8 cellular contexts compared by ENCODE assay signal in the genomic region with DNA sequence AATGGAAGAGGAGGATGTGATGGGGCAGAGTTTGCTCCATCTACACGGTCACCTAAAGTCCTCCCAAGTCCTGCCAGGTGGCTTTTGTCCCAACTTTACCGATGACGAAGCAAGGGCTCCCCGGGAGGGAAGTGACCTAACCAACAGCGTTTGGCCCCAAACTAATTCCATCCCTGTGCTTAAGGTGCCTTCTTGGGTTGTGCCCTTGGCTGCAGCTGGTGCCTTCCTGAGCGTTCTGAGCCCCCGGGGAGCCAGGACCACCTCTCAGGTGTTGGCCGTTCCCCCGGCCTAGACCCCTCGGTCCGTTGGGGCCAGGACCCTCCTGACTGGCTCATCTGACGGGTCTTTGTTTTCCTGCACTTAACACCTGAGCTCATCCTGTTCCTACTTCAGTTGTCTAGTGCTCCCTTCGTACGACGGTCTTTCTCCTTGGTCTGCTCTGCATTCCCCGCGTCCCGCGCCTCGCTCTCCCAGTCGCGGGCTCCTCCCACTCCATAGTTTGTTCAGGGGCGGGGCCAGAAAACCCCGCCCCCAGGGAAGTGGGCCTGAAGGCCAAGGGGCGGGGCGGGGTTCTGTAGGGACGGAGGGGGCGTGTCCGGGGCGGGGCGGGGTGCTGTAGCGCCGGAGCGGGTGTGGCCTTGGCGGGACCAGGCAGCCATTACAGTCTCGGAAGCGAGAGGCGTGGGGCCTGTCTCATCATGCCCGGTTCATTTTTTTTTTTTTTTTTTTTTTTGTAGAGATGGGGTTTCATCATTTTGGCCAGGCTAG. TPM values are rescaled to one million over a fixed set of nuclear protein-coding genes. Genes with fewer than 3 reads are reported as not detected.
DNase-seq lines count a peak whose midpoint lies in the region; ATAC-seq and TF ChIP-seq lines count a peak whose summit lies in the region.

No MANE protein-coding gene starts in this region.

- TF ChIP-seq CTCF in choroid plexus epithelial cell (conservative IDR thresholded peaks at IDR 0.05; ENCODE audit: low read depth, low read length), result no peak

- no peak overlapping the region for H3K4me3 ChIP-seq in choroid plexus epithelial cell (ENCODE audit: low read depth, low read length)

- peak; percentile 59 for ATAC-seq in HG02870 (IDR thresholded peaks at IDR 0.05; ENCODE audit: unreplicated experiment)
- peak; percentile 98 for ATAC-seq in left lobe of liver

- DNase-seq in ELR (ENCODE audit: low read depth) (peak; percentile 93), NCI-H226 (peak; percentile 83), choroid plexus epithelial cell (ENCODE audit: low read depth) (peak; percentile 90), left lobe of liver (ENCODE audit: low spot score) (peak; percentile 89)
- DNase-seq in activated CD4-positive, alpha-beta T cell treated with anti-CD3 and anti-CD28 coated beads for 48 hours, result peak; percentile 96
- DNase-seq in stimulated activated CD4-positive, alpha-beta T cell treated with anti-CD3 and anti-CD28 coated beads, Interleukin-4, amount 100 ng/mL, for 1 hour, result peak; percentile 94
- no peak for DNase-seq in NK-92 treated with Interleukin-12 subunit alpha and Interleukin-12 subunit beta, amount 100 ng/mL, for 24 hours (lab: John Stamatoyannopoulos, UW)

RNA-seq across cellular contexts. Expression of a gene that starts 0.8 kb away (rescaled TPM):
- 0.10 TPM for total RNA-seq in left lobe of liver

RNA-seq across cellular contexts. Expression of a gene that starts 12.5 kb away (rescaled TPM):
- 7.0 TPM for total RNA-seq in left lobe of liver

RNA-seq across cellular contexts. Expression of a gene that starts 34.5 kb away (rescaled TPM):
- total RNA-seq in left lobe of liver, result 172 TPM

RNA-seq across cellular contexts. Expression of a gene that starts 34.9 kb away (rescaled TPM):
- 2.7 TPM for total RNA-seq in left lobe of liver

RNA-seq across cellular contexts. Expression of a gene that starts 53.6 kb away (rescaled TPM):
- total RNA-seq in left lobe of liver, result 0.96 TPM
